13 cellular contexts compared by ENCODE assay signal in the genomic region with DNA sequence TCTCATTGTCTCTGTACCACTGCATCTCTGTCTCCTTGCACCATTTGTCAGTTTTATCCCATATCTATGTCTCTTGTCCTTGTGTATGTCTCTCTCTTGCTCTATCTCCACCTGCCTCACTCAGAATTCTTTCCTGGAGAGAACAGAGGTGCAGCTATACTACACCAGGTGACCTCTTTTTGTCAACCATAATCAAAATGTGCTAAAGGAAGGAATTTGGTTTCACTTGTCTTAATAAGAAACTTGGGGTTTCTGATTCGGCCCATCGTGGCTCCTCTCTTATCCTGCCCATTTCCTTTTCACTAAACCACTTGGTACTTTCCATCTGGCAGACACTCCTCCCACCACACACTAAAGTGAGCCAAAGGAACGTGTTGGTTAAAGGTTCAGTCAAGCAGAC.
DNase-seq lines count a peak whose midpoint lies in the region; ATAC-seq and TF ChIP-seq lines count a peak whose summit lies in the region.
"Had no signal": no experiment of that assay in that cellular context is flagged by ENCODE, and none has a peak within 500 bp of the region (broad histone marks: within the 10 kb centered on the region; RNA-seq: fewer than 3 reads in every experiment).

No MANE protein-coding gene starts in this region.

- no peak for TF ChIP-seq POLR2A in erythroblast (IDR thresholded peaks at IDR 0.05; ENCODE audit: low read length)

- no peak overlapping the region for H3K4me3 Mint-ChIP-seq in activated naive CD4-positive, alpha-beta T cell treated with anti-CD3 and anti-CD28 coated beads, Interleukin-2, amount 10 ng/mL, durations not matched to agents 7 days and 5 days
- H3K4me3 Mint-ChIP-seq in stimulated activated naive CD8-positive, alpha-beta T cell treated with anti-CD3 and anti-CD28 coated beads, Interleukin-15, amount 100 ng/mL, for 72 hours, result no peak overlapping the region
- H3K4me3 Mint-ChIP-seq: activated naive CD4-positive, alpha-beta T cell treated with anti-CD3 and anti-CD28 coated beads, Interleukin-2, amount 50 U/mL, for 24 hours; neural crest cell; type B pancreatic cell had no signal

- CTCF ChIA-PET in activated naive CD4-positive, alpha-beta T cell treated with anti-CD3 and anti-CD28 coated beads, Interleukin-2, amount 10 ng/mL, durations not matched to agents 7 days and 5 days (lab: Charles Lee), result no interaction called here
- CTCF ChIA-PET in GM10248 (lab: Yijun Ruan, JAX), result interaction anchor here (2.4 kb wide), 1 partner anchor 13 kb away, joined by 8 read pairs; no protein-coding TSS in a partner anchor

- no peaks in the 10 kb centered on the region for H3K9me3 Mint-ChIP-seq in activated naive CD4-positive, alpha-beta T cell treated with anti-CD3 and anti-CD28 coated beads, Interleukin-2, amount 10 ng/mL, durations not matched to agents 7 days and 5 days
- no peaks in the 10 kb centered on the region for H3K9me3 Mint-ChIP-seq in stimulated activated naive CD8-positive, alpha-beta T cell treated with anti-CD3 and anti-CD28 coated beads, Interleukin-15, amount 100 ng/mL, for 72 hours
- H3K9me3 Mint-ChIP-seq: activated naive CD4-positive, alpha-beta T cell treated with anti-CD3 and anti-CD28 coated beads, Interleukin-2, amount 50 U/mL, for 24 hours; neural crest cell; type B pancreatic cell had no signal

- DNase-seq in activated naive CD4-positive, alpha-beta T cell treated with anti-CD3 and anti-CD28 coated beads, Interleukin-2, amount 10 ng/mL, durations not matched to agents 7 days and 5 days, result peak; percentile 25
- no peak for DNase-seq in activated naive CD4-positive, alpha-beta T cell treated with anti-CD3 and anti-CD28 coated beads, Interleukin-2, amount 50 U/mL, for 16 hours
- DNase-seq in stimulated activated naive CD8-positive, alpha-beta T cell treated with anti-CD3 and anti-CD28 coated beads, Interleukin-15, amount 100 ng/mL, for 72 hours, result peak in 1 of 2 donors; percentile 22
- DNase-seq in GM10248 (ENCODE audit: extremely low spot score) (no peak), retina (no peak), erythroblast (lab: John Stamatoyannopoulos, UW) (no peak)
- DNase-seq: effector CD4-positive, alpha-beta T cell; NCI-H510A treated with DMSO at 0.1 percent for 48 hours had no signal

- POLR2A ChIA-PET in GM10248 (lab: Yijun Ruan, JAX), result no interaction called here

- ATAC-seq in GM21825 (IDR thresholded peaks at IDR 0.05; ENCODE audit: unreplicated experiment) (peak; percentile 77), HG03565 (IDR thresholded peaks at IDR 0.05; ENCODE audit: unreplicated experiment) (peak; percentile 71)
- ATAC-seq in stimulated activated naive CD8-positive, alpha-beta T cell treated with anti-CD3 and anti-CD28 coated beads, Interleukin-15, amount 100 ng/mL, for 72 hours, result peak; percentile 69

- H3K27me3 Mint-ChIP-seq in activated naive CD4-positive, alpha-beta T cell treated with anti-CD3 and anti-CD28 coated beads, Interleukin-2, amount 10 ng/mL, durations not matched to agents 7 days and 5 days, result peaks cover 4% of the 10 kb centered on the region
- no peaks in the 10 kb centered on the region for H3K27me3 Mint-ChIP-seq in stimulated activated naive CD8-positive, alpha-beta T cell treated with anti-CD3 and anti-CD28 coated beads, Interleukin-15, amount 100 ng/mL, for 72 hours
- H3K27me3 Mint-ChIP-seq: activated naive CD4-positive, alpha-beta T cell treated with anti-CD3 and anti-CD28 coated beads, Interleukin-2, amount 50 U/mL, for 24 hours; type B pancreatic cell had no signal

- TF ChIP-seq CTCF in GM10248 (IDR thresholded peaks at IDR 0.05; ENCODE audit: control extremely low read depth, extremely low read depth, low read depth, missing control alignments), result no peak

- peak overlapping the region; percentile 20 for H3K27ac Mint-ChIP-seq in activated naive CD4-positive, alpha-beta T cell treated with anti-CD3 and anti-CD28 coated beads, Interleukin-2, amount 10 ng/mL, durations not matched to agents 7 days and 5 days
- H3K27ac Mint-ChIP-seq in stimulated activated naive CD8-positive, alpha-beta T cell treated with anti-CD3 and anti-CD28 coated beads, Interleukin-15, amount 100 ng/mL, for 72 hours, result peak overlapping the region in 1 of 2 donors; percentile 1
- H3K27ac Mint-ChIP-seq: type B pancreatic cell had no signal

- peaks cover 2% of the 10 kb centered on the region for H3K36me3 Mint-ChIP-seq in activated naive CD4-positive, alpha-beta T cell treated with anti-CD3 and anti-CD28 coated beads, Interleukin-2, amount 10 ng/mL, durations not matched to agents 7 days and 5 days

- H3K4me1 Mint-ChIP-seq in activated naive CD4-positive, alpha-beta T cell treated with anti-CD3 and anti-CD28 coated beads, Interleukin-2, amount 10 ng/mL, durations not matched to agents 7 days and 5 days, result peaks cover 20% of the 10 kb centered on the region
- peaks cover 41% of the 10 kb centered on the region for H3K4me1 Mint-ChIP-seq in stimulated activated naive CD8-positive, alpha-beta T cell treated with anti-CD3 and anti-CD28 coated beads, Interleukin-15, amount 100 ng/mL, for 72 hours
